8 cellular contexts compared by ENCODE assay signal in the genomic region with DNA sequence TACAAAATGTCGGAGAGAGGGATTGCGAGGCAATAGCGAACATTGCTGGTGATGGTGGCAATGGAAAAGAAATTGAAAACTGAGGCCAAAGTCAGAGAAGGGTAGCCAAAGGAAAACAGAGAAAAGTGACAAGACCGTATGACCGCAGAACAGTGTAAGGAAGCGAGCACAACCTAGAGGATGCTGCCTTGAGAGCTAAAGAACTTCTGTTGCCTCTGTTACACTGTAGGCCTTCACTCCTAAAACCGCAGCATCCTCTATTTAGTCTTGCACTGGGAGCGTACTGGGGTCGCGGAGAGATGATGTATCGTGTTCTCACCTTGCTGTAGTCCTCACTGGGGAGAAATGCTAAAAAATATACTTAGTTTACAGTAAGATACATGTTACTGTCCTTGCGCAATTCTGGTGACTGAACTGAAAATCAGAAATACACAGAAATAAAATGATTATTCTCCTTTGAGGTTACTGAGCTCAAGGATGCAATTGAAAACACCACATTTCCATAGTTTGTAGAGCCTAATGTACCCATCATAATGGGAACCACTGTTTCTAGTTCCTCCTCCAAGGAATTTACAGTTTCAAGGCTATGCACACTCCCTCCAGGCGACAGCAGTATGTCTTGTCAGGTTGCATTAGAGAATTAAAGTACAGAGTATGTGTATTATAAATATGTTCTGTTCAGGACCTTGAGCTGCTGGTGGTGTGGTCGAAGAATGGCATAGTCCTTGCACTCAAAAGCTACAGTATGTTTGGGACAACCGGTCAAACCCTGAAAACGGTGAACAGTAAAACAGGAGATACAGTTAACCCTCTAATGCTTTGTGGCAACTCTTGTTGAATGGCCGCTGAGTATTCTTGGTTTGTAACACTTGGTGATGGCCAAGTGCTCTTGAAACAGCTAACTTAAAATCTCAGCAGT. TPM values are rescaled to one million over a fixed set of nuclear protein-coding genes. Genes with fewer than 3 reads are reported as not detected.
A peak's percentile ranks its signal among the peaks of the same experiment; 100 is the strongest.
DNase-seq lines count a peak whose midpoint lies in the region; ATAC-seq lines count a peak whose summit lies in the region.

No MANE protein-coding gene starts in this region.

- no peaks in the 10 kb centered on the region for H3K27me3 ChIP-seq in Karpas-422 (ENCODE audit: low read length)

- H3K4me1 ChIP-seq in Karpas-422 (ENCODE audit: low read length) = peaks cover 40% of the 10 kb centered on the region

- H2AFZ ChIP-seq in Karpas-422 (ENCODE audit: low read length) = no peak overlapping the region; the same call in 1 of the 2 replicates

- H3K4me2 ChIP-seq in Karpas-422 (ENCODE audit: low read depth, low read length, poor library complexity, severe bottlenecking) = peak overlapping the region; percentile 77

- intact Hi-C loops in sciatic nerve (cut with DNase I) = no loop called here

- H3K79me2 ChIP-seq in Karpas-422 (ENCODE audit: low read length) = peaks cover 60% of the 10 kb centered on the region

- no peaks in the 10 kb centered on the region for H3K9me3 ChIP-seq in Karpas-422 (ENCODE audit: low read length)

- ATAC-seq in sciatic nerve = peak; percentile 19

- H3K36me3 Mint-ChIP-seq in activated CD4-positive, alpha-beta memory T cell treated with anti-CD3 and anti-CD28 coated beads, Interleukin-2, amount 10 ng/mL, durations not matched to agents 7 days and 5 days (ENCODE audit: low read depth) = peaks cover 8% of the 10 kb centered on the region

- peaks cover 35% of the 10 kb centered on the region for H3K4me1 Mint-ChIP-seq in activated CD4-positive, alpha-beta memory T cell treated with anti-CD3 and anti-CD28 coated beads, Interleukin-2, amount 10 ng/mL, durations not matched to agents 7 days and 5 days

- H3K9ac ChIP-seq in Karpas-422 (ENCODE audit: low read length) = peak overlapping the region; percentile 77

- H3K27me3 Mint-ChIP-seq in activated CD4-positive, alpha-beta memory T cell treated with anti-CD3 and anti-CD28 coated beads, Interleukin-2, amount 10 ng/mL, durations not matched to agents 7 days and 5 days = no peaks in the 10 kb centered on the region

- peak overlapping the region; percentile 81 for H3K4me3 ChIP-seq in Karpas-422 (ENCODE audit: low read length)

- H3K27ac Mint-ChIP-seq in activated CD4-positive, alpha-beta memory T cell treated with anti-CD3 and anti-CD28 coated beads, Interleukin-2, amount 10 ng/mL, durations not matched to agents 7 days and 5 days = peak overlapping the region; percentile 94

- POLR2A ChIA-PET in activated CD4-positive, alpha-beta memory T cell treated with anti-CD3 and anti-CD28 coated beads, Interleukin-2, amount 10 ng/mL, durations not matched to agents 7 days and 5 days (lab: Charles Lee) = interaction anchor here (0.6 to 4.7 kb wide), 23 partner anchors 10 to 532 kb away, joined by 3 to 59 read pairs (median 6); a partner anchor contains a TSS

- no peaks in the 10 kb centered on the region for H3K36me3 ChIP-seq in Karpas-422 (ENCODE audit: insufficient read depth, low read length)

- H3K9me2 ChIP-seq in Karpas-422 (replicated peaks; ENCODE audit: insufficient read depth, low read length) = no peaks in the 10 kb centered on the region

- peak overlapping the region; percentile 85 for H3K27ac ChIP-seq in Karpas-422 (ENCODE audit: low read length)

- CTCF ChIA-PET in activated CD4-positive, alpha-beta memory T cell treated with anti-CD3 and anti-CD28 coated beads, Interleukin-2, amount 10 ng/mL, durations not matched to agents 7 days and 5 days (lab: Charles Lee) = interaction anchor here (1.0 to 2.0 kb wide), 6 partner anchors 8 to 101 kb away, joined by 3 to 12 read pairs (median 4); no protein-coding TSS in a partner anchor

- DNase-seq in NCI-H82 (lab: John Stamatoyannopoulos, UW) (peak; percentile 53), NCI-H82 treated with DMSO at 0.1 percent for 48 hours (lab: John Stamatoyannopoulos, UW; ENCODE audit: unreplicated experiment) (no peak), Karpas-422 (peak; percentile 83), globus pallidus (ENCODE audit: low spot score) (peak; percentile 43), sciatic nerve (ENCODE audit: low spot score) (no peak), NCI-H187 treated with DMSO at 0.1 percent for 48 hours (lab: John Stamatoyannopoulos, UW) (no peak), NCI-H226 (no peak)
- DNase-seq in activated CD4-positive, alpha-beta memory T cell treated with anti-CD3 and anti-CD28 coated beads, Interleukin-2, amount 10 ng/mL, durations not matched to agents 7 days and 5 days = peak; percentile 41

- H4K20me1 ChIP-seq in Karpas-422 (ENCODE audit: insufficient read depth, low read depth, low read length) = no peaks in the 10 kb centered on the region

- peak overlapping the region; percentile 96 for H3K4me3 Mint-ChIP-seq in activated CD4-positive, alpha-beta memory T cell treated with anti-CD3 and anti-CD28 coated beads, Interleukin-2, amount 10 ng/mL, durations not matched to agents 7 days and 5 days

- no peaks in the 10 kb centered on the region for H3K9me3 Mint-ChIP-seq in activated CD4-positive, alpha-beta memory T cell treated with anti-CD3 and anti-CD28 coated beads, Interleukin-2, amount 10 ng/mL, durations not matched to agents 7 days and 5 days

RNA-seq across cellular contexts. Expression of a gene that starts 1.3 kb away (rescaled TPM):
- 36.7 and 133 TPM in 2 replicates for total RNA-seq in Karpas-422 (2014; rRNA removed; shearing (Covaris generic); ENCODE audit: low replicate concordance)
- total RNA-seq in activated CD4-positive, alpha-beta memory T cell treated with anti-CD3 and anti-CD28 coated beads, Interleukin-2, amount 10 ng/mL, durations not matched to agents 7 days and 5 days = 10 to 100 TPM; 73.5 to 79.6 TPM
- 119 TPM for total RNA-seq in sciatic nerve

Comparison
In these comparisons a context has a peak if more than half of its experiments do, and no peak if none do; other contexts are left out.
1. DNase-seq: peak in NCI-H82 (single experiment), Karpas-422 (single experiment), activated CD4-positive, alpha-beta memory T cell treated with anti-CD3 and anti-CD28 coated beads, Interleukin-2, amount 10 ng/mL, durations not matched to agents 7 days and 5 days (single experiment) and globus pallidus (single experiment); none in NCI-H82 treated with DMSO at 0.1 percent for 48 hours (single experiment), sciatic nerve (single experiment), NCI-H187 treated with DMSO at 0.1 percent for 48 hours (single experiment) and NCI-H226 (single experiment).